ENCODE assay signal across 34 cellular contexts in the genomic region with DNA sequence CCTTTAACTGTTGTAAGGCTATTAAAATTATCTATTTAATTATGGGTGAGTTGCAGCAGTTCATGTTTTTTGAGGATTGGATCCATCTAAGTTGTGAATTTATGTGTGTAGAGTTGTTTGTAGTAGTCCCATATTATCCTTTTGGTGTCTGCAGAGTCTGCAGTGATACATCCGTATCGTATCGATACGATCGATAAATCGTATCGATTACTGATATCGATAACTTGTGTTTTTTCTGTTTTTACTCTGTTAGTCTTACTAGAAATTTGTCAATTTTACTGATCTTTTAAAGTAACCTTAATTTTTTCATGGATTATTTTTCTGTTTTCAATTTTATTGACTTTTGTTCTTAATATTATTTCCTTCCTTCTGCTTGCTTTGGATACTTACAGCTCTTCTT.
"Had no signal": no experiment of that assay in that cellular context is flagged by ENCODE, and none has a peak within 500 bp of the region (broad histone marks: within the 10 kb centered on the region; RNA-seq: fewer than 3 reads in every experiment).

No MANE protein-coding gene starts in this region.

- H3K27me3 ChIP-seq: MG63 had no signal

- H3K36me3 ChIP-seq: MG63 had no signal

- DNase-seq: Karpas-422, Kasumi-1, MG63, MM.1S, MV-4-11, NCI-H1048, NCI-H1092, NCI-H1092 treated with DMSO at 0.1 percent for 48 hours, NCI-H1105, NCI-H1105 treated with DMSO at 0.1 percent for 48 hours, NCI-H1417, NCI-H1417 treated with DMSO at 0.1 percent for 48 hours, NCI-H1436, NCI-H1436 treated with DMSO at 0.1 percent for 48 hours, NCI-H146, NCI-H1694, NCI-H187, NCI-H187 treated with DMSO at 0.1 percent for 48 hours, NCI-H1930, NCI-H2029, NCI-H2029 treated with DMSO at 0.1 percent for 48 hours, NCI-H2081, NCI-H2081 treated with DMSO at 0.1 percent for 48 hours, NCI-H2107, NCI-H2171, NCI-H2171 treated with DMSO at 0.1 percent for 48 hours, NCI-H2227 treated with DMSO at 0.1 percent for 48 hours, NCI-H226, NCI-H345, NCI-H446, NCI-H446 treated with DMSO at 0.1 percent for 48 hours, NCI-H510A, NCI-H510A treated with DMSO at 0.1 percent for 48 hours, NCI-H524 had no signal

- H3K9me3 ChIP-seq: MG63 had no signal

- H3K4me3 ChIP-seq: MG63 had no signal
